1 cellular context compared by ENCODE assay signal in genomic region chr4:7867701-7868429, GRCh38.
TF ChIP-seq lines count a peak whose summit lies in the region.

No MANE protein-coding gene starts in this region.

TF ChIP-seq in IMR-90, 13 proteins besides CTCF, POLR2A, EP300 and RAD21:
- no peak for TF ChIP-seq RCOR1 (IDR thresholded peaks at IDR 0.05; ENCODE audit: insufficient replicate concordance, low read length)
- TF ChIP-seq NFE2L2 (IDR thresholded peaks at IDR 0.05; ENCODE audit: low read depth, low read length), result no peak
- no peak for TF ChIP-seq USF2 (IDR thresholded peaks at IDR 0.05; ENCODE audit: low read depth, low read length)
- no peak for TF ChIP-seq MAFK (IDR thresholded peaks at IDR 0.05; ENCODE audit: low read depth, low read length)
- TF ChIP-seq ELK1 (IDR thresholded peaks at IDR 0.05; ENCODE audit: borderline replicate concordance, low read depth, low read length), result no peak
- no peak for TF ChIP-seq MXI1 (IDR thresholded peaks at IDR 0.05; ENCODE audit: borderline replicate concordance, low read depth, low read length)
- no peak for TF ChIP-seq CHD1 (IDR thresholded peaks at IDR 0.05; ENCODE audit: low read depth, low read length)
- no peak for TF ChIP-seq RFX5 (IDR thresholded peaks at IDR 0.05; ENCODE audit: low read depth, low read length)
- no peak for TF ChIP-seq BHLHE40 (IDR thresholded peaks at IDR 0.05; ENCODE audit: low read depth, low read length)
